Comparison of ENCODE assay signal across 1 cellular context in the genomic region with DNA sequence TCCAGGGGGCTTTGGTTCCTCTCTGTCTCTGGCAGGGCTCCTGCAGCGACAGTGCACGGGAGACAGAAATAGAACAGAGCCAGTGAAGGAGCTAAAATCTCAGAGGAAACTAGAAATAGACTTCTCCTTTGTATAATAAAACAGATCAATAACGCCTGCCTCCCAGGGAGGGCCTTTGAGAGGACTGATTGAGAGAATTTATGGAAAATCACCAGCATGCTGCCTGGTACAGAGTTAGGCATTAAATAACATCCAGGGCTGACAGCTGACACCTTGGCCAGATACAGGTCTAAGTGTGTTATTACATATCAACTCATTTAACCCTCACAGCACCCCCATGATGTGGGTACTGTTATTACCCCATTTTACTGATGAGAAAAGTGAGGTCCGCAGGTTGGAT.
TF ChIP-seq lines count a peak whose summit lies in the region.

No MANE protein-coding gene starts in this region.

TF ChIP-seq in WTC11, 78 proteins besides CTCF, POLR2A, EP300 and RAD21 (continued from another document):
- TF ChIP-seq, protein P1, sequence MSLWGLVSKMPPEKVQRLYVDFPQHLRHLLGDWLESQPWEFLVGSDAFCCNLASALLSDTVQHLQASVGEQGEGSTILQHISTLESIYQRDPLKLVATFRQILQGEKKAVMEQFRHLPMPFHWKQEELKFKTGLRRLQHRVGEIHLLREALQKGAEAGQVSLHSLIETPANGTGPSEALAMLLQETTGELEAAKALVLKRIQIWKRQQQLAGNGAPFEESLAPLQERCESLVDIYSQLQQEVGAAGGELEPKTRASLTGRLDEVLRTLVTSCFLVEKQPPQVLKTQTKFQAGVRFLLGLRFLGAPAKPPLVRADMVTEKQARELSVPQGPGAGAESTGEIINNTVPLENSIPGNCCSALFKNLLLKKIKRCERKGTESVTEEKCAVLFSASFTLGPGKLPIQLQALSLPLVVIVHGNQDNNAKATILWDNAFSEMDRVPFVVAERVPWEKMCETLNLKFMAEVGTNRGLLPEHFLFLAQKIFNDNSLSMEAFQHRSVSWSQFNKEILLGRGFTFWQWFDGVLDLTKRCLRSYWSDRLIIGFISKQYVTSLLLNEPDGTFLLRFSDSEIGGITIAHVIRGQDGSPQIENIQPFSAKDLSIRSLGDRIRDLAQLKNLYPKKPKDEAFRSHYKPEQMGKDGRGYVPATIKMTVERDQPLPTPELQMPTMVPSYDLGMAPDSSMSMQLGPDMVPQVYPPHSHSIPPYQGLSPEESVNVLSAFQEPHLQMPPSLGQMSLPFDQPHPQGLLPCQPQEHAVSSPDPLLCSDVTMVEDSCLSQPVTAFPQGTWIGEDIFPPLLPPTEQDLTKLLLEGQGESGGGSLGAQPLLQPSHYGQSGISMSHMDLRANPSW (CRISPR knock-in tag; conservative IDR thresholded peaks at IDR 0.05; ENCODE audit: low read depth) = no peak
- no peak for TF ChIP-seq ZNF423 (CRISPR knock-in tag; IDR thresholded peaks at IDR 0.05)
- TF ChIP-seq TP53 (CRISPR knock-in tag; IDR thresholded peaks at IDR 0.05) = no peak
- TF ChIP-seq ZSCAN18 (CRISPR knock-in tag; IDR thresholded peaks at IDR 0.05) = no peak
- TF ChIP-seq PRDM15 (CRISPR knock-in tag; IDR thresholded peaks at IDR 0.05) = no peak
- TF ChIP-seq NR3C1 (CRISPR knock-in tag; conservative IDR thresholded peaks at IDR 0.05; ENCODE audit: low read depth) = no peak
- TF ChIP-seq RELA (CRISPR knock-in tag; IDR thresholded peaks at IDR 0.05; ENCODE audit: borderline replicate concordance) = no peak
- TF ChIP-seq JAZF1 (CRISPR knock-in tag; IDR thresholded peaks at IDR 0.05) = no peak
- no peak for TF ChIP-seq MXD4 (CRISPR knock-in tag; IDR thresholded peaks at IDR 0.05; ENCODE audit: borderline replicate concordance)
- no peak for TF ChIP-seq ZNF138 (CRISPR knock-in tag; conservative IDR thresholded peaks at IDR 0.05)
- no peak for TF ChIP-seq MYBL2 (CRISPR knock-in tag; IDR thresholded peaks at IDR 0.05)
- TF ChIP-seq, protein P2, sequence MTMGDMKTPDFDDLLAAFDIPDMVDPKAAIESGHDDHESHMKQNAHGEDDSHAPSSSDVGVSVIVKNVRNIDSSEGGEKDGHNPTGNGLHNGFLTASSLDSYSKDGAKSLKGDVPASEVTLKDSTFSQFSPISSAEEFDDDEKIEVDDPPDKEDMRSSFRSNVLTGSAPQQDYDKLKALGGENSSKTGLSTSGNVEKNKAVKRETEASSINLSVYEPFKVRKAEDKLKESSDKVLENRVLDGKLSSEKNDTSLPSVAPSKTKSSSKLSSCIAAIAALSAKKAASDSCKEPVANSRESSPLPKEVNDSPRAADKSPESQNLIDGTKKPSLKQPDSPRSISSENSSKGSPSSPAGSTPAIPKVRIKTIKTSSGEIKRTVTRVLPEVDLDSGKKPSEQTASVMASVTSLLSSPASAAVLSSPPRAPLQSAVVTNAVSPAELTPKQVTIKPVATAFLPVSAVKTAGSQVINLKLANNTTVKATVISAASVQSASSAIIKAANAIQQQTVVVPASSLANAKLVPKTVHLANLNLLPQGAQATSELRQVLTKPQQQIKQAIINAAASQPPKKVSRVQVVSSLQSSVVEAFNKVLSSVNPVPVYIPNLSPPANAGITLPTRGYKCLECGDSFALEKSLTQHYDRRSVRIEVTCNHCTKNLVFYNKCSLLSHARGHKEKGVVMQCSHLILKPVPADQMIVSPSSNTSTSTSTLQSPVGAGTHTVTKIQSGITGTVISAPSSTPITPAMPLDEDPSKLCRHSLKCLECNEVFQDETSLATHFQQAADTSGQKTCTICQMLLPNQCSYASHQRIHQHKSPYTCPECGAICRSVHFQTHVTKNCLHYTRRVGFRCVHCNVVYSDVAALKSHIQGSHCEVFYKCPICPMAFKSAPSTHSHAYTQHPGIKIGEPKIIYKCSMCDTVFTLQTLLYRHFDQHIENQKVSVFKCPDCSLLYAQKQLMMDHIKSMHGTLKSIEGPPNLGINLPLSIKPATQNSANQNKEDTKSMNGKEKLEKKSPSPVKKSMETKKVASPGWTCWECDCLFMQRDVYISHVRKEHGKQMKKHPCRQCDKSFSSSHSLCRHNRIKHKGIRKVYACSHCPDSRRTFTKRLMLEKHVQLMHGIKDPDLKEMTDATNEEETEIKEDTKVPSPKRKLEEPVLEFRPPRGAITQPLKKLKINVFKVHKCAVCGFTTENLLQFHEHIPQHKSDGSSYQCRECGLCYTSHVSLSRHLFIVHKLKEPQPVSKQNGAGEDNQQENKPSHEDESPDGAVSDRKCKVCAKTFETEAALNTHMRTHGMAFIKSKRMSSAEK (CRISPR knock-in tag; IDR thresholded peaks at IDR 0.05; ENCODE audit: borderline replicate concordance) = no peak
